Comparison of ENCODE assay signal across 1 cellular context in the genomic region with DNA sequence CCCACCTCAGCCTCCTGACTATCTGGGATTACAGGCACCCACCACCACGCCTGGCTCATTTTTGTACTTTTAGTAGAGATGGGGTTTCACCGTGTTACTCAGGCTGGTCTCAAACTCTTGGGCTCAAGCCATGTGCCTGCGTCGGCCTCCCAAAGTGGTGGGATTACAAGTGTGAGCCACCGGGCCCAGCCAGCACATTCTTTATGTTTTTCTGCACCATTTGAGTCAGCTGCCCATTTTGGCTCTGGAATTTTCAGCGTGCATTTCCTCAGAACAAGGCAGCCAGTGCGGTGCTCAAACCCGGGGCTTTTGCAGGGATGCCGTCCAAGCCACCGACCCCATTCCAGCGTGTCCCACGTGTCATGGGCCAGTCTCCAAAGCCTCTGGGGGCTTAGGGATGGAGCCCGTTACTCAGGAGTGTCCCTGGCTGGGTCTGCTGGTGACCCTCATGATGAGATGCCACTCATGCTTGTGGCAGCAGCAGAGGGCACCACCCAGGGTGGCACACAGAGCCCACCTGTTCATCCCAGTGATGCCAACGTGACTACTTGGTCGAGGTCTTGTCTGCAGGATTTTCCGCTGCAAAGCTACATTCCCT.
TF ChIP-seq lines count a peak whose summit lies in the region.

No MANE protein-coding gene starts in this region.

TF ChIP-seq in endothelial cell of umbilical vein, 7 proteins besides CTCF, POLR2A, EP300 and RAD21:
- no peak for TF ChIP-seq EZH2 (IDR thresholded peaks at IDR 0.05; ENCODE audit: borderline replicate concordance, low read depth, low read length, severe bottlenecking)
- no peak for TF ChIP-seq POLR2AphosphoS5 (IDR thresholded peaks at IDR 0.05; ENCODE audit: insufficient read depth, low read depth, low read length)
- no peak for TF ChIP-seq GATA2 (IDR thresholded peaks at IDR 0.05; ENCODE audit: insufficient read depth, insufficient read length, low read depth, low read length)
- no peak for TF ChIP-seq MYC (IDR thresholded peaks at IDR 0.05; ENCODE audit: low read depth, low read length)
- no peak for TF ChIP-seq JUN (IDR thresholded peaks at IDR 0.05; ENCODE audit: borderline replicate concordance, insufficient read depth, insufficient read length, low read depth)
- no peak for TF ChIP-seq FOS (IDR thresholded peaks at IDR 0.05; ENCODE audit: borderline replicate concordance, insufficient read depth, low read length)
- TF ChIP-seq, protein P1, sequence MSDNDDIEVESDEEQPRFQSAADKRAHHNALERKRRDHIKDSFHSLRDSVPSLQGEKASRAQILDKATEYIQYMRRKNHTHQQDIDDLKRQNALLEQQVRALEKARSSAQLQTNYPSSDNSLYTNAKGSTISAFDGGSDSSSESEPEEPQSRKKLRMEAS (IDR thresholded peaks at IDR 0.05; ENCODE audit: insufficient read depth, insufficient read length) = no peak
